ENCODE assay signal across 1 cellular context in the genomic region with DNA sequence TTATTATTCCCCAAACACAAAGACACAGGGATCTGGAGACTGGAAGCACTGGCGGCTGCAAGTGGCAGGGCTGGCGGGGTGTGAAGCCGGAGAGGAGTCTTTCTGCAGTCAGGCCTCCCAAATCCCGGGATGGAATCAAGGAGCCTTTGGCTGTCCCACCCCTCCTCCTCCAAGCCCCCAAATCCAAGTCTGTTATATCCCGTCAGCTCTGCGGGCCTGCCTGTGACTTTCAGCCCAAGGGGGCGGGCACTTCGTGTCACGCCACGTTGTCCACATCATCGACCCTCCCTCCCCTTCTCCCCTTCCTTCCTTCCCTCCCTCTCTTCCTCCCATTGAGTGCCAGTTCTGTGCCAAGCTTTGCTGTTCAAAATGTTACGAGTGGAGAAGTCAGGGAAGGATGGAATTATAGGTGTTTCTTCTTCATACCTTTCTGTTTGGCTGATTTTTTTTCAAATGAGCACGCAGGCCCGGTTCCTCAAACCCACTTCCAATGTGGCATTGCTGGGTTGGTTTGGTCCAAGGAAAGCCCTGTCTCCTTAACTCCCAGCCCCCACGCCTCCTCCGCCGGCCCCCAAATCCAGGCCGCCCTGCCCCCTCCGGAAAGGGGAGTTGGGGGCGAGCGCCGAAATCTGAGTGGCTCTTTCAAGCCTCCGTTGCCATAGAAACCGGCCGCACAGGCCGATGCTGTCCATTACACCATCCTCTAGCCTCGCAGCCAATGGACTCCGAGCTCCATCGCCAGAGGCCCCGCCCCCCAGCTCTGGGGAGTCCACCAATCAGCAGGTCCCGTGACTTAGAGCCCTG.
TF ChIP-seq lines count a peak whose summit lies in the region.

No MANE protein-coding gene starts in this region.

TF ChIP-seq in SK-N-SH treated with all-trans-retinoic acid at 6 μM for 48 hours, 23 proteins besides CTCF, POLR2A, EP300 and RAD21 (continued from another document):
- TF ChIP-seq, protein P1, sequence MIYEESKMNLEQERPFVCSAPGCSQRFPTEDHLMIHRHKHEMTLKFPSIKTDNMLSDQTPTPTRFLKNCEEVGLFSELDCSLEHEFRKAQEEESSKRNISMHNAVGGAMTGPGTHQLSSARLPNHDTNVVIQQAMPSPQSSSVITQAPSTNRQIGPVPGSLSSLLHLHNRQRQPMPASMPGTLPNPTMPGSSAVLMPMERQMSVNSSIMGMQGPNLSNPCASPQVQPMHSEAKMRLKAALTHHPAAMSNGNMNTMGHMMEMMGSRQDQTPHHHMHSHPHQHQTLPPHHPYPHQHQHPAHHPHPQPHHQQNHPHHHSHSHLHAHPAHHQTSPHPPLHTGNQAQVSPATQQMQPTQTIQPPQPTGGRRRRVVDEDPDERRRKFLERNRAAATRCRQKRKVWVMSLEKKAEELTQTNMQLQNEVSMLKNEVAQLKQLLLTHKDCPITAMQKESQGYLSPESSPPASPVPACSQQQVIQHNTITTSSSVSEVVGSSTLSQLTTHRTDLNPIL (CRISPR knock-in tag; IDR thresholded peaks at IDR 0.05; ENCODE audit: low read depth): no peak
- no peak for TF ChIP-seq ISL1 (CRISPR knock-in tag; IDR thresholded peaks at IDR 0.05)
- TF ChIP-seq OSR1 (CRISPR knock-in tag; IDR thresholded peaks at IDR 0.05): no peak
- TF ChIP-seq TOX (CRISPR knock-in tag; IDR thresholded peaks at IDR 0.05; ENCODE audit: borderline replicate concordance): no peak
- TF ChIP-seq TCF4 (CRISPR knock-in tag; IDR thresholded peaks at IDR 0.05; ENCODE audit: borderline replicate concordance): no peak
- no peak for TF ChIP-seq BACH2 (CRISPR knock-in tag; IDR thresholded peaks at IDR 0.05; ENCODE audit: borderline replicate concordance)
- no peak for TF ChIP-seq PATZ1 (CRISPR knock-in tag; IDR thresholded peaks at IDR 0.05; ENCODE audit: borderline replicate concordance)
- TF ChIP-seq ZNF70 (CRISPR knock-in tag; IDR thresholded peaks at IDR 0.05): no peak
- no peak for TF ChIP-seq ZFP3 (CRISPR knock-in tag; IDR thresholded peaks at IDR 0.05)
- TF ChIP-seq ZNF8 (CRISPR knock-in tag; IDR thresholded peaks at IDR 0.05): no peak
